ENCODE assay signal across 29 cellular contexts in genomic region chr5:52577546-52577945, GRCh38.
"Had no signal": no experiment of that assay in that cellular context is flagged by ENCODE, and none has a peak within 500 bp of the region (broad histone marks: within the 10 kb centered on the region; RNA-seq: fewer than 3 reads in every experiment).

No MANE protein-coding gene starts in this region.

- H3K4me1 ChIP-seq: suprapubic skin, testis, thyroid gland, tibial artery, tibial nerve, transverse colon, upper lobe of left lung, upper lobe of right lung, uterus, vagina had no signal

- H3K27me3 Mint-ChIP-seq: stimulated activated memory B cell treated with anti-CD40 and anti-IgM and Interleukin-4, amounts not matched to agents 10 μg/mL and 1 μg/mL and 100 μg/mL, for 72 hours; stimulated activated naive B cell treated with anti-CD40 and anti-IgM and Interleukin-4, amounts not matched to agents 10 μg/mL and 1 μg/mL and 100 μg/mL, for 72 hours; type B pancreatic cell had no signal

- H3K27ac ChIP-seq: stomach, suprapubic skin, testis, thoracic aorta, thyroid gland, tibial artery, tibial nerve, transverse colon, upper lobe of left lung, upper lobe of right lung, uterus, vagina had no signal

- H3K4me3 Mint-ChIP-seq: stimulated activated effector memory CD8-positive, alpha-beta T cell treated with anti-CD3 and anti-CD28 coated beads, Interleukin-12 subunit alpha, Interleukin-12 subunit beta, amount 100 ng/mL, for 72 hours; stimulated activated memory B cell treated with anti-CD40 and anti-IgM and Interleukin-4, amounts not matched to agents 10 μg/mL and 1 μg/mL and 100 μg/mL, for 72 hours; stimulated activated naive B cell treated with anti-CD40 and anti-IgM and Interleukin-4, amounts not matched to agents 10 μg/mL and 1 μg/mL and 100 μg/mL, for 72 hours; stimulated activated naive CD8-positive, alpha-beta T cell treated with anti-CD3 and anti-CD28 coated beads, Interleukin-15, amount 100 ng/mL, for 72 hours; stimulated activated naive CD8-positive, alpha-beta T cell treated with anti-CD3 and anti-CD28 coated beads, Interleukin-15, Interleukin-2, amounts not matched to agents 100 ng/mL and 50 ng/mL, for 24 hours; type B pancreatic cell had no signal

- H3K4me3 ChIP-seq: stomach, suprapubic skin, testis, thoracic aorta, thyroid gland, tibial artery, tibial nerve, transverse colon, upper lobe of left lung, upper lobe of right lung, uterus, vagina had no signal

- FAIRE-seq: urothelium cell line had no signal

- H3K27ac Mint-ChIP-seq: stimulated activated effector memory CD8-positive, alpha-beta T cell treated with anti-CD3 and anti-CD28 coated beads, Interleukin-12 subunit alpha, Interleukin-12 subunit beta, amount 100 ng/mL, for 72 hours; stimulated activated memory B cell treated with anti-CD40 and anti-IgM and Interleukin-4, amounts not matched to agents 10 μg/mL and 1 μg/mL and 100 μg/mL, for 72 hours; stimulated activated naive B cell treated with anti-CD40 and anti-IgM and Interleukin-4, amounts not matched to agents 10 μg/mL and 1 μg/mL and 100 μg/mL, for 72 hours; stimulated activated naive CD8-positive, alpha-beta T cell treated with anti-CD3 and anti-CD28 coated beads, Interleukin-15, amount 100 ng/mL, for 72 hours; stimulated activated naive CD8-positive, alpha-beta T cell treated with anti-CD3 and anti-CD28 coated beads, Interleukin-15, Interleukin-2, amounts not matched to agents 100 ng/mL and 50 ng/mL, for 24 hours; type B pancreatic cell had no signal

- H3K36me3 ChIP-seq: stomach, suprapubic skin, thoracic aorta, thyroid gland, tibial artery, tibial nerve, transverse colon, upper lobe of left lung, upper lobe of right lung, uterus, vagina had no signal

- ATAC-seq: stimulated activated effector memory CD8-positive, alpha-beta T cell treated with anti-CD3 and anti-CD28 coated beads, Interleukin-12 subunit alpha, Interleukin-12 subunit beta, amount 100 ng/mL, for 72 hours; stimulated activated memory B cell treated with anti-CD40 and anti-IgM and Interleukin-4, amounts not matched to agents 10 μg/mL and 1 μg/mL and 100 μg/mL, for 72 hours; stimulated activated naive B cell treated with anti-CD40 and anti-IgM and Interleukin-4, amounts not matched to agents 10 μg/mL and 1 μg/mL and 100 μg/mL, for 72 hours; stimulated activated naive CD8-positive, alpha-beta T cell treated with anti-CD3 and anti-CD28 coated beads, Interleukin-15, amount 100 ng/mL, for 72 hours; stimulated activated naive CD8-positive, alpha-beta T cell treated with anti-CD3 and anti-CD28 coated beads, Interleukin-15, Interleukin-2, amounts not matched to agents 100 U/mL and 50 U/mL, for 24 hours; upper lobe of right lung had no signal

- H3K36me3 Mint-ChIP-seq: stimulated activated effector memory CD8-positive, alpha-beta T cell treated with anti-CD3 and anti-CD28 coated beads, Interleukin-12 subunit alpha, Interleukin-12 subunit beta, amount 100 ng/mL, for 72 hours; stimulated activated memory B cell treated with anti-CD40 and anti-IgM and Interleukin-4, amounts not matched to agents 10 μg/mL and 1 μg/mL and 100 μg/mL, for 72 hours; stimulated activated naive B cell treated with anti-CD40 and anti-IgM and Interleukin-4, amounts not matched to agents 10 μg/mL and 1 μg/mL and 100 μg/mL, for 72 hours; type B pancreatic cell had no signal

- DNase-seq: stimulated activated CD4-positive, alpha-beta T cell treated with anti-CD3 and anti-CD28 coated beads, Interleukin-2, amount 100 ng/mL, for 48 hours; stimulated activated CD4-positive, alpha-beta T cell treated with anti-CD3 and anti-CD28 coated beads, Interleukin-4, amount 100 ng/mL, for 1 hour; stimulated activated CD4-positive, alpha-beta T cell treated with anti-CD3 and anti-CD28 coated beads, Interleukin-4, amount 100 ng/mL, for 24 hours; stimulated activated CD4-positive, alpha-beta T cell treated with anti-CD3 and anti-CD28 coated beads, Interleukin-4, amount 100 ng/mL, for 4 hours; stimulated activated CD8-positive, alpha-beta memory T cell treated with anti-CD3 and anti-CD28 coated beads, Interleukin-4, amount 100 ng/mL, for 48 hours; stimulated activated naive B cell treated with anti-CD40 and anti-IgM and Interleukin-4, amounts not matched to agents 10 μg/mL and 1 μg/mL and 100 μg/mL, for 72 hours; stimulated activated naive CD4-positive, alpha-beta T cell; stimulated activated naive CD4-positive, alpha-beta T cell treated with Interleukin-2 at 50 U/mL for 16 hours; stimulated activated naive CD8-positive, alpha-beta T cell treated with anti-CD3 and anti-CD28 coated beads, Interleukin-15, amount 100 ng/mL, for 72 hours; stimulated activated naive CD8-positive, alpha-beta T cell treated with anti-CD3 and anti-CD28 coated beads, Interleukin-15, Interleukin-2, amounts not matched to agents 100 U/mL and 50 U/mL, for 24 hours; stomach; substantia nigra; testis; thyroid gland; tibial artery; transverse colon; trophoblast cell; upper lobe of left lung; upper lobe of right lung; uterus had no signal

- H3K9me3 Mint-ChIP-seq: stimulated activated effector memory CD8-positive, alpha-beta T cell treated with anti-CD3 and anti-CD28 coated beads, Interleukin-12 subunit alpha, Interleukin-12 subunit beta, amount 100 ng/mL, for 72 hours; stimulated activated naive CD8-positive, alpha-beta T cell treated with anti-CD3 and anti-CD28 coated beads, Interleukin-15, amount 100 ng/mL, for 72 hours; stimulated activated naive CD8-positive, alpha-beta T cell treated with anti-CD3 and anti-CD28 coated beads, Interleukin-15, Interleukin-2, amounts not matched to agents 100 ng/mL and 50 ng/mL, for 24 hours; type B pancreatic cell had no signal

- H3K27me3 ChIP-seq: stomach, suprapubic skin, testis, thyroid gland, tibial artery, tibial nerve, transverse colon, upper lobe of left lung, upper lobe of right lung, vagina had no signal

- H3K9me3 ChIP-seq: stomach, suprapubic skin, testis, thoracic aorta, thyroid gland, tibial artery, tibial nerve, transverse colon, upper lobe of left lung, upper lobe of right lung, uterus, vagina had no signal

- H3K4me1 Mint-ChIP-seq: stimulated activated effector memory CD8-positive, alpha-beta T cell treated with anti-CD3 and anti-CD28 coated beads, Interleukin-12 subunit alpha, Interleukin-12 subunit beta, amount 100 ng/mL, for 72 hours; stimulated activated memory B cell treated with anti-CD40 and anti-IgM and Interleukin-4, amounts not matched to agents 10 μg/mL and 1 μg/mL and 100 μg/mL, for 72 hours; stimulated activated naive B cell treated with anti-CD40 and anti-IgM and Interleukin-4, amounts not matched to agents 10 μg/mL and 1 μg/mL and 100 μg/mL, for 72 hours; stimulated activated naive CD8-positive, alpha-beta T cell treated with anti-CD3 and anti-CD28 coated beads, Interleukin-15, amount 100 ng/mL, for 72 hours had no signal
